ENCODE assay signal across 1 cellular context in genomic region chr2:3605013-3605961, GRCh38.
TF ChIP-seq lines count a peak whose summit lies in the region.

No MANE protein-coding gene starts in this region.

TF ChIP-seq in WTC11, 78 proteins besides CTCF, POLR2A, EP300 and RAD21 (continued from another document):
- TF ChIP-seq TEAD1 (CRISPR knock-in tag; IDR thresholded peaks at IDR 0.05) = no peak
- no peak for TF ChIP-seq MAX (CRISPR knock-in tag; IDR thresholded peaks at IDR 0.05)
- no peak for TF ChIP-seq FOXJ3 (CRISPR knock-in tag; IDR thresholded peaks at IDR 0.05; ENCODE audit: borderline replicate concordance)
- TF ChIP-seq SMAD4 (CRISPR knock-in tag; IDR thresholded peaks at IDR 0.05) = no peak
- no peak for TF ChIP-seq E2F1 (CRISPR knock-in tag; IDR thresholded peaks at IDR 0.05)
- TF ChIP-seq, protein P1, sequence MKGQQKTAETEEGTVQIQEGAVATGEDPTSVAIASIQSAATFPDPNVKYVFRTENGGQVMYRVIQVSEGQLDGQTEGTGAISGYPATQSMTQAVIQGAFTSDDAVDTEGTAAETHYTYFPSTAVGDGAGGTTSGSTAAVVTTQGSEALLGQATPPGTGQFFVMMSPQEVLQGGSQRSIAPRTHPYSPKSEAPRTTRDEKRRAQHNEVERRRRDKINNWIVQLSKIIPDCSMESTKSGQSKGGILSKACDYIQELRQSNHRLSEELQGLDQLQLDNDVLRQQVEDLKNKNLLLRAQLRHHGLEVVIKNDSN (CRISPR knock-in tag; IDR thresholded peaks at IDR 0.05) = peak; percentile 86
- TF ChIP-seq TP53 (CRISPR knock-in tag; IDR thresholded peaks at IDR 0.05) = no peak
